In genomic region chr5:111143910-111144309, GRCh38 we compare ENCODE assay signal across 9 cellular contexts. TPM values are rescaled to one million over a fixed set of nuclear protein-coding genes. Genes with fewer than 3 reads are reported as not detected.
DNase-seq lines count a peak whose midpoint lies in the region; ATAC-seq and TF ChIP-seq lines count a peak whose summit lies in the region.
"Had no signal": no experiment of that assay in that cellular context is flagged by ENCODE, and none has a peak within 500 bp of the region (broad histone marks: within the 10 kb centered on the region; RNA-seq: fewer than 3 reads in every experiment).

No MANE protein-coding gene starts in this region.

- no peaks in the 10 kb centered on the region for H3K4me1 ChIP-seq in GM23338 (ENCODE audit: insufficient read depth)

- intact Hi-C loops in Calu3 (cut with micrococcal nuclease; ENCODE audit: unreplicated experiment) = no loop called here

- H3K27me3 Mint-ChIP-seq in GM23338 (ENCODE audit: insufficient read depth, low read depth, poor library complexity) (peaks cover 1% of the 10 kb centered on the region), Calu3 (ENCODE audit: unreplicated experiment) (peaks cover 16% of the 10 kb centered on the region)

- DNase-seq in DMS 273 treated with DMSO at 0.1 percent for 48 hours (lab: John Stamatoyannopoulos, UW) (peak; percentile 26), GM23338 (ENCODE audit: low spot score) (no peak), NCI-H446 treated with DMSO at 0.1 percent for 48 hours (lab: John Stamatoyannopoulos, UW) (peak; percentile 77), inferior parietal cortex (ENCODE audit: extremely low spot score) (peak; percentile 29), NCI-H526 treated with DMSO at 0.1 percent for 48 hours (lab: John Stamatoyannopoulos, UW) (no peak), Calu3 (no peak), T-helper 9 cell (no peak)

- H3K36me3 ChIP-seq in GM23338 (ENCODE audit: insufficient read depth) = no peaks in the 10 kb centered on the region

- ATAC-seq in GM23338 (peak; percentile 38; the same call in 1 of the 3 replicates), GM19463 (IDR thresholded peaks at IDR 0.05; ENCODE audit: unreplicated experiment) (no peak)

- BruUV-seq in Calu3 (replicated peaks; lab: Mats Ljungman, UMichigan) = no TSS peak

- no peaks in the 10 kb centered on the region for H3K9me2 ChIP-seq in GM23338 (ENCODE audit: insufficient read depth)

- H3K9me3 Mint-ChIP-seq in GM23338 (no peaks in the 10 kb centered on the region), Calu3 (ENCODE audit: low read depth, unreplicated experiment) (no peaks in the 10 kb centered on the region)
- H3K9me3 Mint-ChIP-seq: T-helper 1 cell treated with Interleukin-12 subunit alpha and Interleukin-12 subunit beta and Interleukin-4 antibody, amounts not matched to agents 30 μg/mL and 1 μg/mL, for 36 hours had no signal

- TF ChIP-seq CTCF in GM23338 (conservative IDR thresholded peaks at IDR 0.05; ENCODE audit: low read depth in 2 of 2) (no peak), Calu3 (IDR thresholded peaks at IDR 0.05; ENCODE audit: unreplicated experiment) (no peak)

- no peaks in the 10 kb centered on the region for H3K27me3 ChIP-seq in GM23338 (ENCODE audit: insufficient read depth)

- H3K4me1 Mint-ChIP-seq in GM23338 (no peaks in the 10 kb centered on the region), Calu3 (ENCODE audit: low read depth, unreplicated experiment) (no peaks in the 10 kb centered on the region)

- no peak overlapping the region for H2AFZ ChIP-seq in GM23338

- no peaks in the 10 kb centered on the region for H3F3A ChIP-seq in GM23338 (replicated peaks; ENCODE audit: low read depth)

- no peak overlapping the region for H3K4me3 ChIP-seq in GM23338

- no peak overlapping the region for H3K4me2 ChIP-seq in GM23338

- no peaks in the 10 kb centered on the region for H4K20me1 ChIP-seq in GM23338 (replicated peaks; ENCODE audit: insufficient read depth)

- no peak overlapping the region for H3K27ac Mint-ChIP-seq in GM23338
- H3K27ac Mint-ChIP-seq in Calu3 (ENCODE audit: unreplicated experiment) = no peak overlapping the region
- H3K27ac Mint-ChIP-seq: T-helper 1 cell treated with Interleukin-12 subunit alpha and Interleukin-12 subunit beta and Interleukin-4 antibody, amounts not matched to agents 30 μg/mL and 1 μg/mL, for 36 hours had no signal

- no peak overlapping the region for H3K27ac ChIP-seq in GM23338 (ENCODE audit: low read depth)

- H3K4me3 Mint-ChIP-seq in GM23338 = no peak overlapping the region
- no peak overlapping the region for H3K4me3 Mint-ChIP-seq in Calu3 (ENCODE audit: low read depth, unreplicated experiment)
- H3K4me3 Mint-ChIP-seq: T-helper 1 cell treated with Interleukin-12 subunit alpha and Interleukin-12 subunit beta and Interleukin-4 antibody, amounts not matched to agents 30 μg/mL and 1 μg/mL, for 36 hours had no signal

- CTCF ChIA-PET in Calu3 (lab: Charles Lee) = no interaction called here

- H3K79me2 ChIP-seq in GM23338 (replicated peaks; ENCODE audit: insufficient read depth) = no peaks in the 10 kb centered on the region

- H3K36me3 Mint-ChIP-seq in GM23338 (ENCODE audit: low read depth) (no peaks in the 10 kb centered on the region), Calu3 (ENCODE audit: insufficient read depth, unreplicated experiment) (no peaks in the 10 kb centered on the region)

TF ChIP-seq in GM23338, 12 proteins besides CTCF, POLR2A, EP300 and RAD21 (continues in another document):
- no peak for TF ChIP-seq ZNF331 (CRISPR knock-in tag; IDR thresholded peaks at IDR 0.05; ENCODE audit: low read depth)
- no peak for TF ChIP-seq ETS1 (IDR thresholded peaks at IDR 0.05)
- no peak for TF ChIP-seq STAT1 (IDR thresholded peaks at IDR 0.05; ENCODE audit: unreplicated experiment)
- no peak for TF ChIP-seq ZNF114 (CRISPR knock-in tag; IDR thresholded peaks at IDR 0.05)
- no peak for TF ChIP-seq EZH2phosphoT487 (IDR thresholded peaks at IDR 0.05; ENCODE audit: unreplicated experiment)
- no peak for TF ChIP-seq CREB1 (CRISPR knock-in tag; IDR thresholded peaks at IDR 0.05; ENCODE audit: low read depth)
- no peak for TF ChIP-seq POLR2AphosphoS5 (IDR thresholded peaks at IDR 0.05; ENCODE audit: low read depth)
- no peak for TF ChIP-seq ZNF462 (CRISPR knock-in tag; IDR thresholded peaks at IDR 0.05)
- TF ChIP-seq JUNB (IDR thresholded peaks at IDR 0.05; ENCODE audit: unreplicated experiment) = no peak
- TF ChIP-seq EZH2 (IDR thresholded peaks at IDR 0.05; ENCODE audit: low read depth, unreplicated experiment) = no peak

RNA-seq across cellular contexts. Expression of gene WDR36, which starts 51.8 kb away (rescaled TPM):
- total RNA-seq in GM23338 (2014; rRNA removed; shearing (Covaris generic)) = 56.8 and 61.1 TPM in 2 replicates
- polyA plus RNA-seq in GM23338 (2016; fragmentation: Nextera tagmentation; extraction: Ambion mirVana) = 14.3 and 18.5 TPM in 2 replicates
- total RNA-seq in Calu3 (2022) = 48.7 and 50.8 TPM in 2 replicates

Comparison
In these comparisons a context has a peak if more than half of its experiments do, and no peak if none do; other contexts are left out.
1. DNase-seq: peak in DMS 273 treated with DMSO at 0.1 percent for 48 hours (single experiment), NCI-H446 treated with DMSO at 0.1 percent for 48 hours (single experiment) and inferior parietal cortex (single experiment); none in GM23338 (single experiment), NCI-H526 treated with DMSO at 0.1 percent for 48 hours (single experiment), Calu3 (single experiment) and T-helper 9 cell (single experiment).